Comparison of ENCODE assay signal across 13 cellular contexts in the genomic region with DNA sequence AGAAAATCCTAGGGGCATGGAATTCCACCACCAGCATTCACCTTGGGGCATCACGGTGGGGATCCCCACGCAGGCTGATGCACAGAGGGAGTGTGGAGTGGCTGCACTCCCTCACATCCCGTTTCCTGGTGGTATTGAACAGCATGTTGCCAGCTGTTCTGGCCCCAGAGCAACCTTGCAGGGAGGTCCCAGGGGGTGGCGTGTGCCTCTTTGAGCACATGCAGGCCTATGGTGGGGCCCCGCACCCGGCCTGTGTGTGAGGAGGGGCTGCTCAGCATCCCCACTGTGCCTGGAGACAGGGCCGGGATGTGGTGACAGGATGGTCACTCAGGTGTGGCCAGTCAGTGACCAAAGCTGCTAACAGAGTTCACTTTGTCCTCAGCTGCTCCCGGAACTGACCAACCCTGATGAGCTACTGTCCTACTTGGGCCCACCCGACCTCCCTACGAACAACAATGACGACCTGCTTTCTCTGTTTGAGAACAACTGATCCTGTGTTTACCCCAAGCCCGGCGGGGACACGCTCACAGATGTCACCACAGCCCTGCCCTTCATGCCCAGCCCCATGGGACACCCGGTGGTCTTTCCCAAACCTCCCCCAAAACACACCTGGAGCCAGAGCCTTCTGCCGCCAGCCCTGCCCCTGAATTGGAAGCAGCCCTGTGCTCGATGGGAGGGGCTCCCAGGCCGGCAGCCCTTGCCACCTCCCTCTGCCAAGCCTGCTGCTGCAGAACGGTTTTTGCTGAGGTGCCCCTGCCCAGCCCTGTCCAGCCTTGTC. TPM values are rescaled to one million over a fixed set of nuclear protein-coding genes. Genes with fewer than 3 reads are reported as not detected.
A peak's percentile ranks its signal among the peaks of the same experiment; 100 is the strongest.
DNase-seq lines count a peak whose midpoint lies in the region; ATAC-seq, FAIRE-seq and TF ChIP-seq lines count a peak whose summit lies in the region.
"Had no signal": no experiment of that assay in that cellular context is flagged by ENCODE, and none has a peak within 500 bp of the region (broad histone marks: within the 10 kb centered on the region; RNA-seq: fewer than 3 reads in every experiment).

No MANE protein-coding gene starts in this region.

- H3K27ac ChIP-seq in mammary epithelial cell (ENCODE audit: insufficient read depth, low read depth, low read length) (no peak overlapping the region), duodenal mucosa (ENCODE audit: low read depth, low read length) (peak overlapping the region; percentile 24)
- H3K27ac ChIP-seq: HL-60 had no signal

- CTCF ChIA-PET in MCF 10A (lab: Yijun Ruan, JAX) (interaction anchor here (0.6 to 1.0 kb wide), 3 partner anchors 16 to 38 kb away, joined by 3 to 6 read pairs (median 3); no protein-coding TSS in a partner anchor), mammary epithelial cell (lab: Charles Lee; ENCODE audit: low non-redundant PET) (no interaction called here)

- no TSS peak for BruUV-seq in MCF 10A (replicated peaks; lab: Mats Ljungman, UMichigan)
- BruUV-seq in mammary epithelial cell (replicated peaks; lab: Mats Ljungman, UMichigan), result no TSS peak

- no peak for ATAC-seq in HG03439 (IDR thresholded peaks at IDR 0.05; ENCODE audit: unreplicated experiment)

- H3K27me3 Mint-ChIP-seq in MCF 10A (ENCODE audit: insufficient read depth, unreplicated experiment), result no peaks in the 10 kb centered on the region
- H3K27me3 Mint-ChIP-seq in neural crest cell (ENCODE audit: low read depth), result no peaks in the 10 kb centered on the region

- H2AFZ ChIP-seq in mammary epithelial cell (ENCODE audit: low read depth, low read length), result no peak overlapping the region

- dilution Hi-C loops in mammary epithelial cell (cut with HindIII; ENCODE audit: low sequenced_read_pairs), result no loop called here

- H3K4me3 ChIP-seq in mammary epithelial cell (replicated peaks in 1 of 3; ENCODE audit: insufficient read depth in 1 of 3, low read depth in 2 of 3, low read length in 3 of 3) (no peak overlapping the region), duodenal mucosa (ENCODE audit: low read depth in 1 of 2, low read length in 2 of 2) (no peak overlapping the region)

- H3K4me2 ChIP-seq in mammary epithelial cell (ENCODE audit: insufficient read depth, low read depth, low read length), result no peak overlapping the region

- DNase-seq in MCF 10A (ENCODE audit: unreplicated experiment) (no peak), mammary epithelial cell (no peak), neural crest cell (ENCODE audit: low read depth, low spot score) (no peak), urothelium cell line (ENCODE audit: low spot score) (no peak), T-helper 2 cell (no peak), NCI-H2227 treated with DMSO at 0.1 percent for 48 hours (lab: John Stamatoyannopoulos, UW) (no peak)
- DNase-seq: GOT3, NCI-H2081 treated with DMSO at 0.1 percent for 48 hours had no signal

- TF ChIP-seq CTCF in MCF 10A (IDR thresholded peaks at IDR 0.05; ENCODE audit: unreplicated experiment) (no peak), mammary epithelial cell (conservative IDR thresholded peaks at IDR 0.05 in 1 of 2, IDR thresholded peaks at IDR 0.05 in 1 of 2; ENCODE audit: extremely low read depth in 1 of 2, insufficient read depth in 1 of 2, low read depth in 1 of 2, low read length in 2 of 2) (no peak), neural crest cell (conservative IDR thresholded peaks at IDR 0.05) (no peak)

- H3K36me3 ChIP-seq in mammary epithelial cell (ENCODE audit: insufficient read depth, low read length), result peaks cover 14% of the 10 kb centered on the region
- H3K36me3 ChIP-seq in duodenal mucosa (ENCODE audit: control insufficient read depth in 1 of 2, insufficient read depth in 2 of 2, low read length in 2 of 2), result peaks cover 51 to 58% of the 10 kb centered on the region in 2 donors

- 80% methylated on average over 12 of the region's 19 CpGs for WGBS in mammary epithelial cell (ENCODE audit: low coverage, missing lambda C conversion rate)

- H3K36me3 Mint-ChIP-seq in MCF 10A (ENCODE audit: insufficient read depth, unreplicated experiment), result peaks cover 63% of the 10 kb centered on the region
- peaks cover 6% of the 10 kb centered on the region for H3K36me3 Mint-ChIP-seq in neural crest cell (ENCODE audit: low read depth)

- H3K9ac ChIP-seq in mammary epithelial cell (ENCODE audit: insufficient read depth, low read length) (no peak overlapping the region), duodenal mucosa (ENCODE audit: low read depth in 1 of 2, low read length in 2 of 2) (peak overlapping the region in 1 of 2 donors; percentile 9)

- H3K9me3 ChIP-seq in mammary epithelial cell (replicated peaks; ENCODE audit: insufficient read depth, low read length), result no peaks in the 10 kb centered on the region
- no peaks in the 10 kb centered on the region for H3K9me3 ChIP-seq in duodenal mucosa (ENCODE audit: control insufficient read depth in 1 of 2, low read length in 2 of 2)

- H3K27me3 ChIP-seq in mammary epithelial cell (ENCODE audit: insufficient read depth, low read length), result no peaks in the 10 kb centered on the region
- H3K27me3 ChIP-seq in duodenal mucosa (ENCODE audit: control insufficient read depth in 1 of 2, insufficient read depth in 2 of 2, low read length in 2 of 2), result no peaks in the 10 kb centered on the region

- peak overlapping the region; percentile 20 for H3K27ac Mint-ChIP-seq in MCF 10A (ENCODE audit: low read depth, unreplicated experiment)
- peak overlapping the region; percentile 67 for H3K27ac Mint-ChIP-seq in neural crest cell (ENCODE audit: unreplicated experiment)

- H4K20me1 ChIP-seq in mammary epithelial cell (ENCODE audit: insufficient read depth, low read length), result no peaks in the 10 kb centered on the region

- H3K4me3 Mint-ChIP-seq in MCF 10A (ENCODE audit: unreplicated experiment), result no peak overlapping the region
- no peak overlapping the region for H3K4me3 Mint-ChIP-seq in neural crest cell

- H3K9me3 Mint-ChIP-seq in MCF 10A (ENCODE audit: unreplicated experiment) (no peaks in the 10 kb centered on the region), neural crest cell (no peaks in the 10 kb centered on the region)

- peak; percentile 5 for FAIRE-seq in urothelium cell line (lab: Jason Lieb, UNC)
- FAIRE-seq: endometrium, keratinocyte had no signal

- H3K4me1 Mint-ChIP-seq in MCF 10A (ENCODE audit: insufficient read depth, unreplicated experiment) (peaks cover 27% of the 10 kb centered on the region), neural crest cell (peaks cover 9% of the 10 kb centered on the region)

- H3K79me2 ChIP-seq in mammary epithelial cell (ENCODE audit: insufficient read depth, low read length), result no peaks in the 10 kb centered on the region

- in situ Hi-C loops in mammary epithelial cell (cut with MboI; ENCODE audit: low sequenced_read_pairs in 2 of 2), result no loop called here

- H3K4me1 ChIP-seq in mammary epithelial cell (ENCODE audit: insufficient read depth, low read length), result peaks cover 19% of the 10 kb centered on the region
- peaks cover 32 to 35% of the 10 kb centered on the region in 2 donors for H3K4me1 ChIP-seq in duodenal mucosa (ENCODE audit: control insufficient read depth in 1 of 2, insufficient read depth in 2 of 2, low read length in 2 of 2)

- intact Hi-C loops in MCF 10A (cut with micrococcal nuclease), result no loop called here
- intact Hi-C loops in mammary epithelial cell (cut with micrococcal nuclease), result no loop called here

- POLR2A ChIA-PET in MCF 10A (lab: Yijun Ruan, JAX), result interaction anchor here (0.7 to 3.1 kb wide), 4 partner anchors 14 to 194 kb away, joined by 3 to 15 read pairs (median 4); no protein-coding TSS in a partner anchor

RNA-seq across cellular contexts. Expression of a gene that starts 18.7 kb away (rescaled TPM):
- total RNA-seq in MCF 10A (2022), result 94.4 and 100 TPM in 2 replicates
- 10 to 100 TPM in 1 of 2 donors, 1 to 10 TPM in 1; 8.0 to 55.6 TPM for total RNA-seq in mammary epithelial cell
- 6.0 TPM for polyA plus RNA-seq in mammary epithelial cell
- polyA minus RNA-seq in mammary epithelial cell, result 5.7 TPM
- total RNA-seq in neural crest cell, result 93.9 and 99.5 TPM in 2 replicates

RNA-seq across cellular contexts. Expression of a gene that starts 29.2 kb away (rescaled TPM):
- 2,090 and 2,238 TPM in 2 replicates for total RNA-seq in MCF 10A (2022)
- total RNA-seq in mammary epithelial cell, result 1,000 to 10,000 TPM; 1,812 to 2,252 TPM
- 7,269 TPM for polyA plus RNA-seq in mammary epithelial cell
- 2,221 TPM for polyA minus RNA-seq in mammary epithelial cell
- 2,244 and 2,316 TPM in 2 replicates for total RNA-seq in neural crest cell
